In the genomic region with DNA sequence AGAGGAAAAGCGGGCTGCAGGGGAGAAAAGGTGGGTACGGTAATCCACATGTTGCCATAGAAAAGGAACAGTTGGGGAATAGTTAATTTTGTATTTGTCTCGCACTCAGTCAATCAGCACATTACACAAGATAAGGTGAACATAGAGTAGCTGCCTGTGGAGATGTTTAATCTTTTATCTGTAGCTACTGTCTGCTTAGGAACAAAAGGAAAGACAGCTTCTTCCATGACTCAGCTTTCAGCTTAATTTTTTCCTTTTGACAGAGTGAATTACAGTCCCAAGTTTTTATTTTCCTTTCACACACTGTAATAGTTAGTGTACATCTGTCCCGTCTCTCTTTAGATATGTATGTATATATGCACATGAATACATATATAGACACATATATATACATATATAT, we compare ENCODE assay signal across 24 cellular contexts.
"Had no signal": no experiment of that assay in that cellular context is flagged by ENCODE, and none has a peak within 500 bp of the region (broad histone marks: within the 10 kb centered on the region; RNA-seq: fewer than 3 reads in every experiment).

No MANE protein-coding gene starts in this region.

- ATAC-seq: gastroesophageal sphincter; left lobe of liver; mucosa of descending colon; naive thymus-derived CD8-positive, alpha-beta T cell had no signal

- DNase-seq: cortex of kidney; dorsolateral prefrontal cortex; effector memory CD4-positive, alpha-beta T cell; esophagus squamous epithelium; foreskin fibroblast; glutamatergic neuron; islet precursor cell; mammary epithelial cell; mucosa of descending colon; posterior cingulate gyrus; sigmoid colon; stimulated activated CD4-positive, alpha-beta T cell treated with anti-CD3 and anti-CD28 coated beads, Interleukin-2, amount 100 ng/mL, for 24 hours; stimulated activated CD4-positive, alpha-beta T cell treated with anti-CD3 and anti-CD28 coated beads, Interleukin-4, amount 100 ng/mL, for 4 hours; stimulated activated naive CD4-positive, alpha-beta T cell; stomach; substantia nigra; transverse colon had no signal

- H3K27me3 ChIP-seq: dorsolateral prefrontal cortex, esophagus squamous epithelium, neutrophil, right atrium auricular region, sigmoid colon, stomach, transverse colon had no signal

- H3K36me3 Mint-ChIP-seq: naive thymus-derived CD8-positive, alpha-beta T cell had no signal

- H3K9me3 Mint-ChIP-seq: naive thymus-derived CD8-positive, alpha-beta T cell had no signal

- H3K4me3 Mint-ChIP-seq: naive thymus-derived CD8-positive, alpha-beta T cell had no signal

- H3K4me1 ChIP-seq: esophagus squamous epithelium, gastroesophageal sphincter, right atrium auricular region, sigmoid colon, stomach, transverse colon had no signal

- H3K27ac ChIP-seq: dorsolateral prefrontal cortex, esophagus squamous epithelium, gastroesophageal sphincter, neutrophil, right atrium auricular region, sigmoid colon, skin epidermis, stomach, thoracic aorta, transverse colon had no signal

- H3K27ac Mint-ChIP-seq: naive thymus-derived CD8-positive, alpha-beta T cell had no signal

- H3K4me1 Mint-ChIP-seq: naive thymus-derived CD8-positive, alpha-beta T cell had no signal

- H3K9me3 ChIP-seq: esophagus squamous epithelium, gastroesophageal sphincter, mucosa of descending colon, neutrophil, right atrium auricular region, sigmoid colon, stomach, thoracic aorta, transverse colon had no signal

- H3K36me3 ChIP-seq: esophagus squamous epithelium, gastroesophageal sphincter, neutrophil, right atrium auricular region, sigmoid colon, stomach, thoracic aorta, transverse colon had no signal

- H3K4me3 ChIP-seq: dorsolateral prefrontal cortex, esophagus squamous epithelium, gastroesophageal sphincter, mucosa of descending colon, right atrium auricular region, sigmoid colon, skin epidermis, stomach, thoracic aorta, transverse colon had no signal
